ENCODE assay signal across 25 cellular contexts in genomic region chr20:62828551-62829230, GRCh38. TPM values are rescaled to one million over a fixed set of nuclear protein-coding genes. Genes with fewer than 3 reads are reported as not detected.
DNase-seq lines count a peak whose midpoint lies in the region; ATAC-seq, FAIRE-seq and TF ChIP-seq lines count a peak whose summit lies in the region.
"Had no signal": no experiment of that assay in that cellular context is flagged by ENCODE, and none has a peak within 500 bp of the region (broad histone marks: within the 10 kb centered on the region; RNA-seq: fewer than 3 reads in every experiment).

No MANE protein-coding gene starts in this region.

- H3K9me3 ChIP-seq in right cardiac atrium (ENCODE audit: control insufficient read depth, low read length) = no peaks in the 10 kb centered on the region
- H3K9me3 ChIP-seq in right atrium auricular region = no peaks in the 10 kb centered on the region
- no peaks in the 10 kb centered on the region for H3K9me3 ChIP-seq in HepG2 (ENCODE audit: low read length)
- H3K9me3 ChIP-seq in mesenchymal stem cell (ENCODE audit: control insufficient read depth, low read length) = no peaks in the 10 kb centered on the region

- no peak overlapping the region for H2BK120ac ChIP-seq in mesenchymal stem cell (ENCODE audit: low read depth, low read length)

- in situ Hi-C loops in HepG2 (cut with HindIII; ENCODE audit: extremely low pct_ligation_motif_present, low pct_unique_long_range_greater_than_20kb) = no loop called here

- TF ChIP-seq CTCF in right atrium auricular region (IDR thresholded peaks at IDR 0.05) (no peak), RWPE1 (conservative IDR thresholded peaks at IDR 0.05; ENCODE audit: low read depth) (no peak), HepG2 (CRISPR knock-in tag; IDR thresholded peaks at IDR 0.05) (no peak)

- no peak for TF ChIP-seq RAD21 in HepG2 (CRISPR knock-in tag; IDR thresholded peaks at IDR 0.05)

- no peak overlapping the region for H3K23ac ChIP-seq in mesenchymal stem cell (ENCODE audit: low read length in 2 of 2)

- H2AK5ac ChIP-seq in mesenchymal stem cell (ENCODE audit: low read length, severe bottlenecking) = no peak overlapping the region

- H2AFZ ChIP-seq in HepG2 (ENCODE audit: low read length) (no peak overlapping the region), mesenchymal stem cell (ENCODE audit: low read depth, low read length) (no peak overlapping the region)

- peak in 2 of 3 donors; percentile 33 to 45 for DNase-seq in right cardiac atrium
- DNase-seq in right atrium auricular region (ENCODE audit: low spot score) = no peak
- DNase-seq in RWPE1 (ENCODE audit: low spot score) = no peak
- DNase-seq in HepG2 (ENCODE audit: low spot score) = no peak
- no peak for DNase-seq in cerebellar nuclear complex (lab: John Stamatoyannopoulos, UW)
- no peak for DNase-seq in mesenchymal stem cell
- DNase-seq: C1 segment of cervical spinal cord; CD4-positive, alpha-beta memory T cell; COR-L47; Kasumi-1; NCI-H1092 treated with DMSO at 0.1 percent for 48 hours; NCI-H1436; NCI-H187; NCI-H2081 treated with DMSO at 0.1 percent for 48 hours; NCI-H2171; NCI-H226; NCI-H510A; NCI-H69; SHP77 treated with DMSO at 0.1 percent for 48 hours had no signal

- no peaks in the 10 kb centered on the region for H3K36me3 ChIP-seq in right atrium auricular region
- H3K36me3 ChIP-seq in HepG2 (replicated peaks in 1 of 2; ENCODE audit: control insufficient read depth in 1 of 2, insufficient read depth in 2 of 2, low read length in 2 of 2) = peaks cover 9% of the 10 kb centered on the region in 2 experiments; a peak in 3 of 5 replicates
- no peaks in the 10 kb centered on the region for H3K36me3 ChIP-seq in mesenchymal stem cell (ENCODE audit: control insufficient read depth in 1 of 2, insufficient read depth in 2 of 2, low read depth in 1 of 2, low read length in 2 of 2)

- H3K79me2 ChIP-seq in HepG2 (ENCODE audit: insufficient read depth, low read length) = no peaks in the 10 kb centered on the region

- no peak overlapping the region for H3K4ac ChIP-seq in mesenchymal stem cell (ENCODE audit: low read depth in 1 of 2, low read length in 2 of 2)

- intact Hi-C loops in right cardiac atrium (cut with DNase I) (no loop called here), HepG2 (cut with micrococcal nuclease; ENCODE audit: unreplicated experiment) (no loop called here)

- WGBS in right cardiac atrium = 83% methylated on average over 25 of the region's 25 CpGs
- 85% methylated on average over 22 of the region's 25 CpGs for WGBS in HepG2 (ENCODE audit: low lambda C conversion rate)
- WGBS in mesenchymal stem cell = 86% methylated on average over 23 of the region's 25 CpGs

- H3K4me3 ChIP-seq in right cardiac atrium (ENCODE audit: low read length) (no peak overlapping the region), right atrium auricular region (no peak overlapping the region), HepG2 (replicated peaks in 1 of 3; ENCODE audit: insufficient read depth in 1 of 3, low read depth in 2 of 3, low read length in 3 of 3) (no peak overlapping the region), mesenchymal stem cell (ENCODE audit: insufficient read depth in 1 of 2, low read depth in 1 of 2, low read length in 2 of 2) (no peak overlapping the region)
- H3K4me3 ChIP-seq: K562 had no signal

- BruUV-seq in HepG2 (replicated peaks; lab: Mats Ljungman, UMichigan) = no TSS peak

- TF ChIP-seq POLR2A in HepG2 (IDR thresholded peaks at IDR 0.05; ENCODE audit: insufficient read depth in 1 of 2, low read depth in 2 of 2, low read length in 2 of 2) = no peak

- H3K79me1 ChIP-seq in mesenchymal stem cell (replicated peaks; ENCODE audit: low read length, poor library complexity, severe bottlenecking) = no peaks in the 10 kb centered on the region

- H3K27ac ChIP-seq in right cardiac atrium (ENCODE audit: low read length) = no peak overlapping the region
- no peak overlapping the region for H3K27ac ChIP-seq in right atrium auricular region
- peak overlapping the region; percentile 10 for H3K27ac ChIP-seq in RWPE1
- no peak overlapping the region for H3K27ac ChIP-seq in HepG2 (ENCODE audit: extremely low read length, insufficient read depth, low read length)
- H3K27ac ChIP-seq in mesenchymal stem cell (ENCODE audit: low read length, poor library complexity, severe bottlenecking) = no peak overlapping the region
- H3K27ac ChIP-seq: HL-60 had no signal

- no peaks in the 10 kb centered on the region; the same call in 1 of the 2 replicates for H4K20me1 ChIP-seq in HepG2 (ENCODE audit: insufficient read depth, low read length)

- H3K9ac ChIP-seq in HepG2 (ENCODE audit: insufficient read depth, low read depth, low read length) (no peak overlapping the region), mesenchymal stem cell (ENCODE audit: low read length) (no peak overlapping the region)

- CTCF ChIA-PET in RWPE1 (lab: Yijun Ruan, JAX) = interaction anchor here (0.5 to 0.6 kb wide), 3 partner anchors 35 to 180 kb away, joined by 3 read pairs; no protein-coding TSS in a partner anchor
- CTCF ChIA-PET in HepG2 (lab: Yijun Ruan, JAX; ENCODE audit: low intra/inter-chr PET ratio, low total read pairs) = no interaction called here

- no peaks in the 10 kb centered on the region for H3K27me3 ChIP-seq in right cardiac atrium (ENCODE audit: control insufficient read depth, insufficient read depth)
- no peaks in the 10 kb centered on the region for H3K27me3 ChIP-seq in right atrium auricular region
- H3K27me3 ChIP-seq in HepG2 (ENCODE audit: control insufficient read depth in 1 of 2, insufficient read depth in 2 of 2, low read length in 2 of 2) = no peaks in the 10 kb centered on the region
- H3K27me3 ChIP-seq in mesenchymal stem cell (ENCODE audit: control insufficient read depth in 1 of 2, insufficient read depth in 1 of 2, low read length in 2 of 2) = peaks cover 0 to 41% of the 10 kb centered on the region in 2 experiments

- no peak overlapping the region for H2BK5ac ChIP-seq in mesenchymal stem cell (ENCODE audit: low read depth, low read length, poor library complexity, severe bottlenecking)

- H4K91ac ChIP-seq in mesenchymal stem cell (ENCODE audit: low read length) = no peak overlapping the region

- POLR2A ChIA-PET in RWPE1 (lab: Yijun Ruan, JAX; ENCODE audit: low non-redundant PET) (no interaction called here), HepG2 (lab: Yijun Ruan, JAX) (no interaction called here)

- FAIRE-seq in HepG2 (lab: Jason Lieb, UNC) = no peak
- FAIRE-seq: G401.6, H54, K562 had no signal

- H3K14ac ChIP-seq in mesenchymal stem cell (ENCODE audit: low read length in 2 of 2) = no peak overlapping the region

- no peak overlapping the region for H2BK15ac ChIP-seq in mesenchymal stem cell (ENCODE audit: low read depth, poor library complexity, severe bottlenecking)

- H3K4me1 ChIP-seq in right cardiac atrium (ENCODE audit: control insufficient read depth, insufficient read depth, low read length) (no peaks in the 10 kb centered on the region), right atrium auricular region (peaks cover 0 to 18% of the 10 kb centered on the region in 2 donors), HepG2 (ENCODE audit: insufficient read depth, low read length) (peaks cover 35% of the 10 kb centered on the region), mesenchymal stem cell (ENCODE audit: control insufficient read depth, insufficient read depth, low read depth, low read length) (peaks cover 24% of the 10 kb centered on the region)

- H2BK12ac ChIP-seq in mesenchymal stem cell (ENCODE audit: low read length in 2 of 2) = no peak overlapping the region

- no peak overlapping the region for H3K18ac ChIP-seq in mesenchymal stem cell (ENCODE audit: low read depth in 1 of 2, low read length in 2 of 2)

- ATAC-seq in right cardiac atrium (no peak), HepG2 (no peak), GM19324 (IDR thresholded peaks at IDR 0.05; ENCODE audit: low FRiP score, unreplicated experiment) (no peak)
- ATAC-seq: K562, Panc1 had no signal

- H4K8ac ChIP-seq in mesenchymal stem cell (ENCODE audit: low read length) = no peak overlapping the region

- no peak overlapping the region for H3K4me2 ChIP-seq in HepG2 (ENCODE audit: low read depth, low read length)
- no peak overlapping the region for H3K4me2 ChIP-seq in mesenchymal stem cell (ENCODE audit: low read length, poor library complexity, severe bottlenecking)

- no peak for TF ChIP-seq EP300 in HepG2 (IDR thresholded peaks at IDR 0.05; ENCODE audit: low read depth in 2 of 2, low read length in 2 of 2)
- TF ChIP-seq EP300 in HepG2 (CRISPR knock-in tag; IDR thresholded peaks at IDR 0.05; ENCODE audit: borderline replicate concordance) = no peak

RNA-seq across cellular contexts. Expression of gene COL9A3, which starts 11.8 kb away (rescaled TPM):
- total RNA-seq in right cardiac atrium (1 to 10 TPM; 4.3 to 6.9 (median 5.6) TPM), right atrium auricular region (1 to 10 TPM; 4.2 to 5.7 TPM), HepG2 (2016; rRNA removed; fragmentation: Illumina TruSeq; extraction: Trizol) (53.3 and 204 TPM in 2 replicates)
- polyA plus RNA-seq in right cardiac atrium (13.0 TPM), HepG2 (2011; rRNA removed) (155 and 175 TPM in 2 replicates)
- 13.9 and 15.8 TPM in 2 replicates for total RNA-seq in HepG2 (2016; cell fraction: cytosol; rRNA removed; fragmentation: Illumina TruSeq; extraction: Trizol; ENCODE audit: low read depth)
- total RNA-seq in HepG2 (2016; cell fraction: insoluble cytoplasmic fraction; rRNA removed; fragmentation: Illumina TruSeq; extraction: Trizol) = 48.0 and 215 TPM in 2 replicates
- total RNA-seq in HepG2 (2016; cell fraction: membrane; rRNA removed; fragmentation: Illumina TruSeq; extraction: Trizol) = 19.3 and 20.8 TPM in 2 replicates
- total RNA-seq in HepG2 (2016; cell fraction: nucleus; rRNA removed; fragmentation: Illumina TruSeq; extraction: Trizol) = 216 and 254 TPM in 2 replicates
- polyA plus RNA-seq in HepG2 (2011; cell fraction: cytosol; rRNA removed) = 84.5 and 113 TPM in 2 replicates
- polyA plus RNA-seq in HepG2 (2011; cell fraction: nucleus; rRNA removed) = 1,291 and 1,782 TPM in 2 replicates
- polyA plus RNA-seq in HepG2 (2012) = 79.9 and 172 TPM in 2 replicates
- polyA plus RNA-seq in HepG2 (2016; cell fraction: cytosol; fragmentation: Illumina TruSeq; extraction: Trizol; ENCODE audit: low read depth) = 9.2 and 9.5 TPM in 2 replicates
- polyA plus RNA-seq in HepG2 (2016; cell fraction: insoluble cytoplasmic fraction; fragmentation: Illumina TruSeq; extraction: Trizol; ENCODE audit: low read depth) = 55.1 and 66.2 TPM in 2 replicates
- 17.0 and 20.1 TPM in 2 replicates for polyA plus RNA-seq in HepG2 (2016; cell fraction: membrane; fragmentation: Illumina TruSeq; extraction: Trizol; ENCODE audit: low read depth)
- 637 and 662 TPM in 2 replicates for polyA plus RNA-seq in HepG2 (2016; cell fraction: nucleus; fragmentation: Illumina TruSeq; extraction: Trizol; ENCODE audit: insufficient read depth, low read depth)
- 5.1 and 12.2 TPM in 2 replicates for polyA minus RNA-seq in HepG2 (2011; rRNA and poly(A)+ RNA removed; ENCODE audit: low replicate concordance)
- 23.0 and 25.3 TPM in 2 replicates for polyA minus RNA-seq in HepG2 (2011; cell fraction: cytosol; rRNA and poly(A)+ RNA removed)
- 56.8 and 67.0 TPM in 2 replicates for polyA minus RNA-seq in HepG2 (2011; cell fraction: nucleus; rRNA and poly(A)+ RNA removed)
- 0.79 TPM for polyA plus RNA-seq in mesenchymal stem cell (2013, experiment 1 of 2)
- 0.44 TPM for polyA plus RNA-seq in mesenchymal stem cell (2013, experiment 2 of 2)
- total RNA-seq: CD4-positive, alpha-beta memory T cell had no signal

RNA-seq across cellular contexts. Expression of gene OGFR, which starts 24.1 kb away (rescaled TPM):
- total RNA-seq in right cardiac atrium (10 to 100 TPM; 21.0 to 29.6 (median 24.2) TPM), right atrium auricular region (10 to 100 TPM; 17.3 to 31.2 TPM), HepG2 (2016; rRNA removed; fragmentation: Illumina TruSeq; extraction: Trizol) (68.3 and 81.8 TPM in 2 replicates)
- polyA plus RNA-seq in right cardiac atrium (26.6 TPM), HepG2 (2011; rRNA removed) (47.7 and 62.2 TPM in 2 replicates)
- total RNA-seq in HepG2 (2016; cell fraction: cytosol; rRNA removed; fragmentation: Illumina TruSeq; extraction: Trizol; ENCODE audit: low read depth) = 6.3 and 8.7 TPM in 2 replicates
- 58.8 and 84.2 TPM in 2 replicates for total RNA-seq in HepG2 (2016; cell fraction: insoluble cytoplasmic fraction; rRNA removed; fragmentation: Illumina TruSeq; extraction: Trizol)
- 20.8 and 24.4 TPM in 2 replicates for total RNA-seq in HepG2 (2016; cell fraction: membrane; rRNA removed; fragmentation: Illumina TruSeq; extraction: Trizol)
- 33.8 and 41.3 TPM in 2 replicates for total RNA-seq in HepG2 (2016; cell fraction: nucleus; rRNA removed; fragmentation: Illumina TruSeq; extraction: Trizol)
- 58.6 and 82.5 TPM in 2 replicates for polyA plus RNA-seq in HepG2 (2011; cell fraction: cytosol; rRNA removed)
- polyA plus RNA-seq in HepG2 (2011; cell fraction: nucleus; rRNA removed) = 105 and 121 TPM in 2 replicates
- 34.0 and 38.1 TPM in 2 replicates for polyA plus RNA-seq in HepG2 (2012)
- 4.2 and 4.7 TPM in 2 replicates for polyA plus RNA-seq in HepG2 (2016; cell fraction: cytosol; fragmentation: Illumina TruSeq; extraction: Trizol; ENCODE audit: low read depth)
- 68.1 and 77.5 TPM in 2 replicates for polyA plus RNA-seq in HepG2 (2016; cell fraction: insoluble cytoplasmic fraction; fragmentation: Illumina TruSeq; extraction: Trizol; ENCODE audit: low read depth)
- polyA plus RNA-seq in HepG2 (2016; cell fraction: membrane; fragmentation: Illumina TruSeq; extraction: Trizol; ENCODE audit: low read depth) = 11.5 and 14.2 TPM in 2 replicates
- polyA plus RNA-seq in HepG2 (2016; cell fraction: nucleus; fragmentation: Illumina TruSeq; extraction: Trizol; ENCODE audit: insufficient read depth, low read depth) = 103 and 104 TPM in 2 replicates
- polyA minus RNA-seq in HepG2 (2011; rRNA and poly(A)+ RNA removed; ENCODE audit: low replicate concordance) = 38.5 and 45.1 TPM in 2 replicates
- polyA minus RNA-seq in HepG2 (2011; cell fraction: cytosol; rRNA and poly(A)+ RNA removed) = 39.4 and 42.5 TPM in 2 replicates
- polyA minus RNA-seq in HepG2 (2011; cell fraction: nucleus; rRNA and poly(A)+ RNA removed) = 15.1 and 20.0 TPM in 2 replicates
- 28.3 TPM for polyA plus RNA-seq in mesenchymal stem cell (2013, experiment 1 of 2)
- 27.4 TPM for polyA plus RNA-seq in mesenchymal stem cell (2013, experiment 2 of 2)

RNA-seq across cellular contexts. Expression of gene MRGBP, which starts 32.4 kb away (rescaled TPM):
- total RNA-seq in right cardiac atrium (10 to 100 TPM in 1 of 4 donors, 1 to 10 TPM in 3; 8.3 to 10.9 (median 8.6) TPM), right atrium auricular region (10 to 100 TPM in 1 of 2 donors, 1 to 10 TPM in 1; 8.4 to 11.1 TPM), HepG2 (2016; rRNA removed; fragmentation: Illumina TruSeq; extraction: Trizol) (34.8 and 35.9 TPM in 2 replicates)
- polyA plus RNA-seq in right cardiac atrium (12.1 TPM), HepG2 (2011; rRNA removed) (31.6 and 34.2 TPM in 2 replicates)
- total RNA-seq in HepG2 (2016; cell fraction: cytosol; rRNA removed; fragmentation: Illumina TruSeq; extraction: Trizol; ENCODE audit: low read depth) = 79.0 and 80.7 TPM in 2 replicates
- total RNA-seq in HepG2 (2016; cell fraction: insoluble cytoplasmic fraction; rRNA removed; fragmentation: Illumina TruSeq; extraction: Trizol) = 31.8 and 38.7 TPM in 2 replicates
- total RNA-seq in HepG2 (2016; cell fraction: membrane; rRNA removed; fragmentation: Illumina TruSeq; extraction: Trizol) = 96.7 and 98.0 TPM in 2 replicates
- 17.0 and 18.5 TPM in 2 replicates for total RNA-seq in HepG2 (2016; cell fraction: nucleus; rRNA removed; fragmentation: Illumina TruSeq; extraction: Trizol)
- polyA plus RNA-seq in HepG2 (2011; cell fraction: cytosol; rRNA removed) = 30.7 and 37.2 TPM in 2 replicates
- polyA plus RNA-seq in HepG2 (2011; cell fraction: nucleus; rRNA removed) = 29.7 and 36.4 TPM in 2 replicates
- polyA plus RNA-seq in HepG2 (2012) = 21.6 and 23.1 TPM in 2 replicates
- polyA plus RNA-seq in HepG2 (2016; cell fraction: cytosol; fragmentation: Illumina TruSeq; extraction: Trizol; ENCODE audit: low read depth) = 88.5 and 96.5 TPM in 2 replicates
- 34.9 and 39.2 TPM in 2 replicates for polyA plus RNA-seq in HepG2 (2016; cell fraction: insoluble cytoplasmic fraction; fragmentation: Illumina TruSeq; extraction: Trizol; ENCODE audit: low read depth)
- polyA plus RNA-seq in HepG2 (2016; cell fraction: membrane; fragmentation: Illumina TruSeq; extraction: Trizol; ENCODE audit: low read depth) = 88.7 and 90.6 TPM in 2 replicates
- polyA plus RNA-seq in HepG2 (2016; cell fraction: nucleus; fragmentation: Illumina TruSeq; extraction: Trizol; ENCODE audit: insufficient read depth, low read depth) = 40.3 and 42.7 TPM in 2 replicates
- 21.2 and 36.8 TPM in 2 replicates for polyA minus RNA-seq in HepG2 (2011; rRNA and poly(A)+ RNA removed; ENCODE audit: low replicate concordance)
- 12.7 and 13.0 TPM in 2 replicates for polyA minus RNA-seq in HepG2 (2011; cell fraction: cytosol; rRNA and poly(A)+ RNA removed)
- 10.2 and 10.9 TPM in 2 replicates for polyA minus RNA-seq in HepG2 (2011; cell fraction: nucleus; rRNA and poly(A)+ RNA removed)
- polyA plus RNA-seq in mesenchymal stem cell (2013, experiment 1 of 2) = 14.2 TPM
- polyA plus RNA-seq in mesenchymal stem cell (2013, experiment 2 of 2) = 14.5 TPM

RNA-seq across cellular contexts. Expression of gene TCFL5, which starts 32.9 kb away (rescaled TPM):
- total RNA-seq in right cardiac atrium (1 to 10 TPM; 7.8 to 9.9 (median 8.2) TPM), right atrium auricular region (1 to 10 TPM; 4.8 to 6.4 TPM), HepG2 (2016; rRNA removed; fragmentation: Illumina TruSeq; extraction: Trizol) (20.0 and 21.1 TPM in 2 replicates)
- polyA plus RNA-seq in right cardiac atrium (5.2 TPM), HepG2 (2011; rRNA removed) (14.2 and 14.8 TPM in 2 replicates)
- total RNA-seq in HepG2 (2016; cell fraction: cytosol; rRNA removed; fragmentation: Illumina TruSeq; extraction: Trizol; ENCODE audit: low read depth) = 13.3 and 17.7 TPM in 2 replicates
- total RNA-seq in HepG2 (2016; cell fraction: insoluble cytoplasmic fraction; rRNA removed; fragmentation: Illumina TruSeq; extraction: Trizol) = 20.4 and 21.0 TPM in 2 replicates
- total RNA-seq in HepG2 (2016; cell fraction: membrane; rRNA removed; fragmentation: Illumina TruSeq; extraction: Trizol) = 28.7 and 36.7 TPM in 2 replicates
- 11.4 and 12.6 TPM in 2 replicates for total RNA-seq in HepG2 (2016; cell fraction: nucleus; rRNA removed; fragmentation: Illumina TruSeq; extraction: Trizol)
- 9.0 and 11.8 TPM in 2 replicates for polyA plus RNA-seq in HepG2 (2011; cell fraction: cytosol; rRNA removed)
- 6.4 and 8.0 TPM in 2 replicates for polyA plus RNA-seq in HepG2 (2011; cell fraction: nucleus; rRNA removed)
- polyA plus RNA-seq in HepG2 (2012) = 12.4 and 13.3 TPM in 2 replicates
- polyA plus RNA-seq in HepG2 (2016; cell fraction: cytosol; fragmentation: Illumina TruSeq; extraction: Trizol; ENCODE audit: low read depth) = 13.1 and 14.7 TPM in 2 replicates
- polyA plus RNA-seq in HepG2 (2016; cell fraction: insoluble cytoplasmic fraction; fragmentation: Illumina TruSeq; extraction: Trizol; ENCODE audit: low read depth) = 19.5 and 20.9 TPM in 2 replicates
- polyA plus RNA-seq in HepG2 (2016; cell fraction: membrane; fragmentation: Illumina TruSeq; extraction: Trizol; ENCODE audit: low read depth) = 25.6 and 29.7 TPM in 2 replicates
- polyA plus RNA-seq in HepG2 (2016; cell fraction: nucleus; fragmentation: Illumina TruSeq; extraction: Trizol; ENCODE audit: insufficient read depth, low read depth) = 21.4 and 23.1 TPM in 2 replicates
- polyA minus RNA-seq in HepG2 (2011; rRNA and poly(A)+ RNA removed; ENCODE audit: low replicate concordance) = 4.7 and 6.4 TPM in 2 replicates
- 9.9 and 10.2 TPM in 2 replicates for polyA minus RNA-seq in HepG2 (2011; cell fraction: cytosol; rRNA and poly(A)+ RNA removed)
- 5.2 and 6.1 TPM in 2 replicates for polyA minus RNA-seq in HepG2 (2011; cell fraction: nucleus; rRNA and poly(A)+ RNA removed)
- polyA plus RNA-seq in mesenchymal stem cell (2013, experiment 1 of 2) = 6.1 TPM
- 6.9 TPM for polyA plus RNA-seq in mesenchymal stem cell (2013, experiment 2 of 2)

Comparison
In these comparisons a context has a peak if more than half of its experiments do, and no peak if none do; other contexts are left out.
1. DNase-seq: peak in right cardiac atrium (2 of 3); none in right atrium auricular region (single experiment), RWPE1 (single experiment), HepG2 (single experiment), cerebellar nuclear complex (0 of 2) and mesenchymal stem cell (single experiment).